In the genomic region with DNA sequence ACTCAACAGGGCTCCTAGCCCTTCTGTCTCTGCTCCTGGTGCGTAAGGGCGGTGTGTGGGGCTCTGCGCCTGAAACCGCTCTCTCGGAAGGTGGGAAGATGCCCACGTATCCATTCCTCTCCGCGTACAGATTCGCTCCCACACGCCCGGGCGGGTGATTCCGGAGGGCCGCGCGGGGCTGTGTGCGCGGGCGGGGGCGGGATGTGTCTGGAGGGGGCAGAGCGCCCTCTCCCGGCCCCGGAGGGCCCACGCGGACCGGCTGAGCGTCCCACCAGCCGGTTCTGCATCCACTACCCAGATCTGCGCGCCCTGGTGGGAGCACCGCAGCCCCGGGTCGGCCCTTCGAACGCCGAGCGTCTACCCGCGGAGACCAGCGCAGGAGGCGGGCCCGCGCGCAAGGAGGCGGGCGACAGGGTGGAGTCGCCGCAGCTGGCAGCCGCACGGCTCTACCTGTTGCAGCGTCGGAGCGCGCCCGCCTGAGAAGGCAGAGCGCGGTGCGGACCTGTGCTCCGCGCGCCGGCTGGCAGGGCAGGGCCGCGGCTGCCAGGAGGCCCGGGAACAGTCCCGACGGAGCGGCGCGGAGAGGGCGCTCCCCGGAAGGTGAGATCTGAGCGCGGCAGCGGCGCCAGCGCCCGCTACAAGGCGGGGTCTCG, we compare ENCODE assay signal across 1 cellular context.
A peak's percentile ranks its signal among the peaks of the same experiment; 100 is the strongest.
TF ChIP-seq lines count a peak whose summit lies in the region.

No MANE protein-coding gene starts in this region.

TF ChIP-seq in GM12878, 131 proteins besides CTCF, POLR2A, EP300 and RAD21 (continued from another document):
- TF ChIP-seq SMC3 (IDR thresholded peaks at IDR 0.05; ENCODE audit: borderline replicate concordance, low read length) = peak; percentile 17; the same call in 1 of the 2 replicates
